ENCODE assay signal across 8 cellular contexts in genomic region chr21:34613679-34614442, GRCh38. TPM values are rescaled to one million over a fixed set of nuclear protein-coding genes. Genes with fewer than 3 reads are reported as not detected.
DNase-seq lines count a peak whose midpoint lies in the region; ATAC-seq, FAIRE-seq and TF ChIP-seq lines count a peak whose summit lies in the region.

No MANE protein-coding gene starts in this region.

- intact Hi-C loops in kidney (cut with DNase I) = no loop called here

- peak overlapping the region; percentile 48 to 50 for H3K9ac ChIP-seq in kidney (ENCODE audit: low read length in 2 of 2)

- no peaks in the 10 kb centered on the region for H3K36me3 ChIP-seq in HEK293 (ENCODE audit: control insufficient read depth in 2 of 2, insufficient read depth in 1 of 2, low read length in 2 of 2)
- no peaks in the 10 kb centered on the region for H3K36me3 ChIP-seq in kidney (ENCODE audit: control insufficient read depth in 1 of 2, insufficient read depth in 2 of 2, low read length in 2 of 2)

- no peaks in the 10 kb centered on the region for H3K27me3 ChIP-seq in foreskin keratinocyte

- peaks cover 13% of the 10 kb centered on the region for H3K27me3 Mint-ChIP-seq in activated naive CD8-positive, alpha-beta T cell treated with anti-CD3 and anti-CD28 coated beads, Interleukin-2, amount 10 ng/mL, durations not matched to agents 7 days and 5 days

- no peak for DNase-seq in AG09309 (ENCODE audit: low read depth)
- DNase-seq in activated naive CD8-positive, alpha-beta T cell treated with anti-CD3 and anti-CD28 coated beads, Interleukin-2, amount 10 ng/mL, durations not matched to agents 7 days and 5 days = no peak
- DNase-seq in kidney = no peak
- peak; percentile 13 for DNase-seq in stimulated activated naive CD8-positive, alpha-beta T cell treated with anti-CD3 and anti-CD28 coated beads, Interleukin-15, Interleukin-2, amounts not matched to agents 100 U/mL and 50 U/mL, for 24 hours
- no peak for DNase-seq in foreskin keratinocyte
- DNase-seq in COR-L47 (lab: John Stamatoyannopoulos, UW) = no peak
- no peak for DNase-seq in NCI-H2107 (lab: John Stamatoyannopoulos, UW)

- ATAC-seq in activated naive CD8-positive, alpha-beta T cell treated with anti-CD3 and anti-CD28 coated beads, Interleukin-2, amount 10 ng/mL, durations not matched to agents 7 days and 5 days (ENCODE audit: low read depth) = no peak
- no peak for ATAC-seq in stimulated activated naive CD8-positive, alpha-beta T cell treated with anti-CD3 and anti-CD28 coated beads, Interleukin-15, Interleukin-2, amounts not matched to agents 100 U/mL and 50 U/mL, for 24 hours
- no peak for ATAC-seq in foreskin keratinocyte

- H3K9me3 ChIP-seq in HEK293 (ENCODE audit: control insufficient read depth, insufficient read depth, low read depth, low read length) (no peaks in the 10 kb centered on the region), kidney (ENCODE audit: control insufficient read depth in 1 of 2, low read length in 2 of 2) (no peaks in the 10 kb centered on the region)

- TF ChIP-seq CTCF in AG09309 (IDR thresholded peaks at IDR 0.05; ENCODE audit: control insufficient read depth, insufficient read depth, low read depth, low read length, missing control alignments) (no peak), HEK293 (tag by site-specific recombination; IDR thresholded peaks at IDR 0.05) (no peak), kidney (IDR thresholded peaks at IDR 0.05; ENCODE audit: borderline replicate concordance, extremely low read depth, insufficient read depth) (no peak), foreskin keratinocyte (conservative IDR thresholded peaks at IDR 0.05) (no peak)

- POLR2A ChIA-PET in HEK293 (lab: Yijun Ruan, JAX) = interaction anchor here (0.6 kb wide), 1 partner anchor 92 kb away, joined by 3 read pairs; no protein-coding TSS in a partner anchor
- POLR2A ChIA-PET in activated naive CD8-positive, alpha-beta T cell treated with anti-CD3 and anti-CD28 coated beads, Interleukin-2, amount 10 ng/mL, durations not matched to agents 7 days and 5 days (lab: Charles Lee) = no interaction called here

- no peaks in the 10 kb centered on the region for H3K9me3 Mint-ChIP-seq in activated naive CD8-positive, alpha-beta T cell treated with anti-CD3 and anti-CD28 coated beads, Interleukin-2, amount 10 ng/mL, durations not matched to agents 7 days and 5 days

- CTCF ChIA-PET in HEK293 (lab: Yijun Ruan, JAX) = interaction anchor here (0.8 to 4.6 kb wide), 4 partner anchors 12 to 104 kb away, joined by 3 to 40 read pairs (median 12); no protein-coding TSS in a partner anchor

- H3K4me3 ChIP-seq in AG09309 (ENCODE audit: control insufficient read depth, low read depth, low read length) (peak overlapping the region; percentile 65), HEK293 (ENCODE audit: low read depth, low read length) (peak overlapping the region; percentile 78), kidney (ENCODE audit: low read length in 2 of 2) (peak overlapping the region; percentile 68 to 87)

- no peak for FAIRE-seq in kidney (lab: Jason Lieb, UNC)

- no peaks in the 10 kb centered on the region for H3K36me3 Mint-ChIP-seq in activated naive CD8-positive, alpha-beta T cell treated with anti-CD3 and anti-CD28 coated beads, Interleukin-2, amount 10 ng/mL, durations not matched to agents 7 days and 5 days

- peak overlapping the region; percentile 81 for H3K4me3 Mint-ChIP-seq in activated naive CD8-positive, alpha-beta T cell treated with anti-CD3 and anti-CD28 coated beads, Interleukin-2, amount 10 ng/mL, durations not matched to agents 7 days and 5 days

- H3K4me1 ChIP-seq in HEK293 (ENCODE audit: control insufficient read depth, insufficient read depth, low read length) (peaks cover 2% of the 10 kb centered on the region), kidney (ENCODE audit: control insufficient read depth in 1 of 2, insufficient read depth in 1 of 2, low read depth in 1 of 2, low read length in 2 of 2) (peaks cover 0 to 6% of the 10 kb centered on the region in 2 donors), foreskin keratinocyte (peaks cover 17% of the 10 kb centered on the region)

- H3K27ac Mint-ChIP-seq in activated naive CD8-positive, alpha-beta T cell treated with anti-CD3 and anti-CD28 coated beads, Interleukin-2, amount 10 ng/mL, durations not matched to agents 7 days and 5 days = peak overlapping the region; percentile 67

- H3K4me1 Mint-ChIP-seq in activated naive CD8-positive, alpha-beta T cell treated with anti-CD3 and anti-CD28 coated beads, Interleukin-2, amount 10 ng/mL, durations not matched to agents 7 days and 5 days = peaks cover 19% of the 10 kb centered on the region

- H3K27ac ChIP-seq in HEK293 (ENCODE audit: extremely low read depth, low read depth, low read length) (peak overlapping the region; percentile 72; the same call in 1 of the 2 replicates), kidney (ENCODE audit: low read depth in 2 of 2, low read length in 2 of 2) (no peak overlapping the region), foreskin keratinocyte (no peak overlapping the region)

TF ChIP-seq in HEK293, 187 proteins besides CTCF, POLR2A, EP300 and RAD21 (continues in another document):
- TF ChIP-seq ZFHX2 (tag by site-specific recombination; conservative IDR thresholded peaks at IDR 0.05) = peak; percentile 76
- TF ChIP-seq MZF1 (tag by site-specific recombination; IDR thresholded peaks at IDR 0.05; ENCODE audit: borderline replicate concordance) = peak; percentile 74; the same call in 1 of the 2 replicates
- TF ChIP-seq ZNF341 (tag by site-specific recombination; IDR thresholded peaks at IDR 0.05; ENCODE audit: low read depth) = 0 out of 2 replicates have a peak, but pooled peaks have one; percentile 27
- TF ChIP-seq ZNF248 (tag by site-specific recombination; IDR thresholded peaks at IDR 0.05) = no peak
- TF ChIP-seq EGR2 (tag by site-specific recombination; IDR thresholded peaks at IDR 0.05; ENCODE audit: low read depth) = peak; percentile 75; the same call in 1 of the 2 replicates
- TF ChIP-seq PATZ1 (tag by site-specific recombination; IDR thresholded peaks at IDR 0.05) = peak; percentile 57; the same call in 1 of the 2 replicates
- no peak for TF ChIP-seq ZNF558 (tag by site-specific recombination; IDR thresholded peaks at IDR 0.05)
- peak; percentile 40 for TF ChIP-seq ZBTB26 (tag by site-specific recombination; optimal IDR thresholded peaks at IDR 0.05)
- TF ChIP-seq ZBTB6 (tag by site-specific recombination; IDR thresholded peaks at IDR 0.05) = no peak
- no peak for TF ChIP-seq ZBTB1 (tag by site-specific recombination; IDR thresholded peaks at IDR 0.05)
- TF ChIP-seq ZNF510 (tag by site-specific recombination; IDR thresholded peaks at IDR 0.05; ENCODE audit: insufficient replicate concordance) = no peak
- peak; percentile 23; the same call in 1 of the 2 replicates for TF ChIP-seq ZIC2 (tag by site-specific recombination; IDR thresholded peaks at IDR 0.05)
- no peak for TF ChIP-seq MEIS1 (CRISPR knock-in tag; IDR thresholded peaks at IDR 0.05; ENCODE audit: borderline replicate concordance)

RNA-seq across cellular contexts. Expression of gene RCAN1, which starts 1.1 kb away (rescaled TPM):
- 1 to 10 TPM; 7.3 to 7.4 TPM for total RNA-seq in activated naive CD8-positive, alpha-beta T cell treated with anti-CD3 and anti-CD28 coated beads, Interleukin-2, amount 10 ng/mL, durations not matched to agents 7 days and 5 days
- total RNA-seq in kidney (31.3 TPM), foreskin keratinocyte (19.2 and 22.0 TPM in 2 replicates)
- polyA plus RNA-seq in kidney (ENCODE audit: insufficient read depth, low read depth, low replicate concordance) (55.3 TPM), foreskin keratinocyte (13.6 and 13.8 TPM in 2 replicates)

RNA-seq across cellular contexts. Expression of gene CLIC6, which starts 54.9 kb away (rescaled TPM):
- total RNA-seq in activated naive CD8-positive, alpha-beta T cell treated with anti-CD3 and anti-CD28 coated beads, Interleukin-2, amount 10 ng/mL, durations not matched to agents 7 days and 5 days = under 1 TPM; 0.37 to 0.42 TPM
- total RNA-seq in kidney (10.1 TPM), foreskin keratinocyte (0.03 and 0.04 TPM in 2 replicates)
- polyA plus RNA-seq in kidney (ENCODE audit: insufficient read depth, low read depth, low replicate concordance) (2.1 TPM), foreskin keratinocyte (0.02 and 0.03 TPM in 2 replicates)
